Comparison of ENCODE assay signal across 39 cellular contexts in genomic region chr4:129676934-129677333, GRCh38.
"Had no signal": no experiment of that assay in that cellular context is flagged by ENCODE, and none has a peak within 500 bp of the region (broad histone marks: within the 10 kb centered on the region; RNA-seq: fewer than 3 reads in every experiment).

No MANE protein-coding gene starts in this region.

- H3K36me3 Mint-ChIP-seq: activated naive CD4-positive, alpha-beta T cell treated with anti-CD3 and anti-CD28 coated beads, Interleukin-2, amount 10 ng/mL, durations not matched to agents 7 days and 5 days; activated naive CD4-positive, alpha-beta T cell treated with anti-CD3 and anti-CD28 coated beads, Interleukin-2, amount 50 U/mL, for 24 hours; activated naive CD4-positive, alpha-beta T cell treated with anti-CD3 and anti-CD28 coated beads, Interleukin-2, amount 50 U/mL, for 72 hours; activated naive CD8-positive, alpha-beta T cell; activated naive CD8-positive, alpha-beta T cell treated with anti-CD3 and anti-CD28 coated beads for 36 hours; activated naive CD8-positive, alpha-beta T cell treated with anti-CD3 and anti-CD28 coated beads, Interleukin-2, amount 10 ng/mL, durations not matched to agents 7 days and 5 days; brain had no signal

- H3K36me3 ChIP-seq: adrenal gland, ascending aorta, brain microvascular endothelial cell, breast epithelium, cardiac muscle cell had no signal

- H3K4me1 Mint-ChIP-seq: activated naive CD4-positive, alpha-beta T cell treated with anti-CD3 and anti-CD28 coated beads, Interleukin-2, amount 10 ng/mL, durations not matched to agents 7 days and 5 days; activated naive CD4-positive, alpha-beta T cell treated with anti-CD3 and anti-CD28 coated beads, Interleukin-2, amount 50 U/mL, for 24 hours; activated naive CD8-positive, alpha-beta T cell treated with anti-CD3 and anti-CD28 coated beads for 36 hours; activated naive CD8-positive, alpha-beta T cell treated with anti-CD3 and anti-CD28 coated beads, Interleukin-2, amount 10 ng/mL, durations not matched to agents 7 days and 5 days; activated naive CD8-positive, alpha-beta T cell treated with anti-CD3 and anti-CD28 coated beads, Interleukin-2, amount 50 U/mL, for 24 hours; activated T-helper 17 cell treated with anti-CD3 and anti-CD28 coated beads, Interleukin-2, amount 50 U/mL, for 72 hours; brain; central memory CD8-positive, alpha-beta T cell had no signal

- H3K27ac ChIP-seq: adrenal gland, ascending aorta, body of pancreas, brain microvascular endothelial cell, breast epithelium, cardiac muscle cell had no signal

- H3K27ac Mint-ChIP-seq: activated naive CD4-positive, alpha-beta T cell treated with anti-CD3 and anti-CD28 coated beads for 36 hours; activated naive CD4-positive, alpha-beta T cell treated with anti-CD3 and anti-CD28 coated beads, Interleukin-2, amount 10 ng/mL, durations not matched to agents 7 days and 5 days; activated naive CD4-positive, alpha-beta T cell treated with anti-CD3 and anti-CD28 coated beads, Interleukin-2, amount 50 U/mL, for 24 hours; activated naive CD4-positive, alpha-beta T cell treated with anti-CD3 and anti-CD28 coated beads, Interleukin-2, amount 50 U/mL, for 72 hours; activated naive CD8-positive, alpha-beta T cell; activated naive CD8-positive, alpha-beta T cell treated with anti-CD3 and anti-CD28 coated beads for 36 hours; activated naive CD8-positive, alpha-beta T cell treated with anti-CD3 and anti-CD28 coated beads, Interleukin-2, amount 10 ng/mL, durations not matched to agents 7 days and 5 days; activated naive CD8-positive, alpha-beta T cell treated with anti-CD3 and anti-CD28 coated beads, Interleukin-2, amount 50 U/mL, for 24 hours; activated T-cell treated with anti-CD3 and anti-CD28 coated beads, Interleukin-2, amount 50 U/mL, for 24 hours; activated T-cell treated with anti-CD3 and anti-CD28 coated beads, Interleukin-2, amount 50 U/mL, for 72 hours; activated T-helper 1 cell treated with anti-CD3 and anti-CD28 coated beads, Interleukin-12 subunit alpha, Interleukin-12 subunit beta, Interleukin-2, Interleukin-4 antibody, amounts not matched to agents 30 ng/mL and 10 ng/mL and 1 ng/mL, durations not matched to agents 14 hours and 24 hours and 36 hours; activated T-helper 17 cell treated with anti-CD3 and anti-CD28 coated beads, Interleukin-2, amount 50 U/mL, for 72 hours; activated T-helper 2 cell treated with anti-CD3 and anti-CD28 coated beads, Interferon-gamma antibody, Interleukin-2, Interleukin-4, amounts not matched to agents 10 μg/mL and 5 μg/mL and 100 μg/mL, durations not matched to agents 14 hours and 24 hours and 36 hours; brain had no signal

- H3K9me3 ChIP-seq: adrenal gland, ascending aorta had no signal

- H3K4me1 ChIP-seq: adrenal gland, ascending aorta, body of pancreas, breast epithelium had no signal

- FAIRE-seq: astrocyte, bronchial epithelial cell, colon had no signal

- DNase-seq: activated effector memory CD4-positive, alpha-beta T cell treated with anti-CD3 and anti-CD28 coated beads, Interleukin-2, amount 50 U/mL, for 16 hours; activated effector memory CD4-positive, alpha-beta T cell treated with Interleukin-2 at 50 U/mL for 16 hours; activated gamma-delta T cell; activated gamma-delta T cell treated with Interleukin-2 at 50 U/mL for 16 hours; activated naive CD4-positive, alpha-beta T cell; activated naive CD4-positive, alpha-beta T cell treated with anti-CD3 and anti-CD28 coated beads for 36 hours; activated naive CD4-positive, alpha-beta T cell treated with anti-CD3 and anti-CD28 coated beads, Interleukin-2, amount 10 ng/mL, durations not matched to agents 7 days and 5 days; activated naive CD4-positive, alpha-beta T cell treated with anti-CD3 and anti-CD28 coated beads, Interleukin-2, amount 50 U/mL, for 16 hours; activated naive CD4-positive, alpha-beta T cell treated with Interleukin-2 at 50 U/mL for 16 hours; activated naive CD8-positive, alpha-beta T cell treated with anti-CD3 and anti-CD28 coated beads for 36 hours; activated naive CD8-positive, alpha-beta T cell treated with anti-CD3 and anti-CD28 coated beads, Interleukin-2, amount 10 ng/mL, durations not matched to agents 7 days and 5 days; activated naive CD8-positive, alpha-beta T cell treated with anti-CD3 and anti-CD28 coated beads, Interleukin-2, amount 50 U/mL, for 24 hours; activated T-cell treated with anti-CD3 and anti-CD28 coated beads, Interleukin-2, amount 50 U/mL, for 24 hours; activated T-cell treated with anti-CD3 and anti-CD28 coated beads, Interleukin-2, amount 50 U/mL, for 4 hours; activated T-cell treated with anti-CD3 and anti-CD28 coated beads, Interleukin-2, amount 50 U/mL, for 48 hours; activated T-cell treated with anti-CD3 and anti-CD28 coated beads, Interleukin-2, amount 50 U/mL, for 72 hours; adrenal gland; amniotic stem cell; amygdala; anterior cingulate cortex; body of pancreas; brain microvascular endothelial cell; caudate nucleus; central memory CD4-positive, alpha-beta T cell; cerebellar nuclear complex had no signal

- H3K27me3 Mint-ChIP-seq: activated naive CD4-positive, alpha-beta T cell treated with anti-CD3 and anti-CD28 coated beads, Interleukin-2, amount 10 ng/mL, durations not matched to agents 7 days and 5 days; activated naive CD4-positive, alpha-beta T cell treated with anti-CD3 and anti-CD28 coated beads, Interleukin-2, amount 50 U/mL, for 24 hours; activated naive CD8-positive, alpha-beta T cell treated with anti-CD3 and anti-CD28 coated beads, Interleukin-2, amount 10 ng/mL, durations not matched to agents 7 days and 5 days; activated naive CD8-positive, alpha-beta T cell treated with anti-CD3 and anti-CD28 coated beads, Interleukin-2, amount 50 U/mL, for 24 hours; activated T-cell treated with anti-CD3 and anti-CD28 coated beads, Interleukin-2, amount 50 U/mL, for 24 hours; activated T-helper 17 cell treated with anti-CD3 and anti-CD28 coated beads, Interleukin-2, amount 50 U/mL, for 72 hours; central memory CD8-positive, alpha-beta T cell had no signal

- H3K4me3 ChIP-seq: adrenal gland, ascending aorta, body of pancreas, breast epithelium, cardiac muscle cell had no signal

- H3K9me3 Mint-ChIP-seq: activated naive CD4-positive, alpha-beta T cell treated with anti-CD3 and anti-CD28 coated beads, Interleukin-2, amount 50 U/mL, for 24 hours; activated naive CD8-positive, alpha-beta T cell treated with anti-CD3 and anti-CD28 coated beads for 36 hours; activated naive CD8-positive, alpha-beta T cell treated with anti-CD3 and anti-CD28 coated beads, Interleukin-2, amount 50 U/mL, for 24 hours; activated T-cell treated with anti-CD3 and anti-CD28 coated beads, Interleukin-2, amount 50 U/mL, for 4 hours; activated T-helper 1 cell treated with anti-CD3 and anti-CD28 coated beads, Interleukin-12 subunit alpha, Interleukin-12 subunit beta, Interleukin-2, Interleukin-4 antibody, amounts not matched to agents 30 ng/mL and 10 ng/mL and 1 ng/mL, durations not matched to agents 14 hours and 24 hours and 36 hours had no signal

- H3K4me3 Mint-ChIP-seq: activated naive CD4-positive, alpha-beta T cell treated with anti-CD3 and anti-CD28 coated beads for 36 hours; activated naive CD4-positive, alpha-beta T cell treated with anti-CD3 and anti-CD28 coated beads, Interleukin-2, amount 10 ng/mL, durations not matched to agents 7 days and 5 days; activated naive CD4-positive, alpha-beta T cell treated with anti-CD3 and anti-CD28 coated beads, Interleukin-2, amount 50 U/mL, for 24 hours; activated naive CD8-positive, alpha-beta T cell; activated naive CD8-positive, alpha-beta T cell treated with anti-CD3 and anti-CD28 coated beads for 36 hours; activated naive CD8-positive, alpha-beta T cell treated with anti-CD3 and anti-CD28 coated beads, Interleukin-2, amount 10 ng/mL, durations not matched to agents 7 days and 5 days; activated naive CD8-positive, alpha-beta T cell treated with anti-CD3 and anti-CD28 coated beads, Interleukin-2, amount 50 U/mL, for 24 hours; activated T-cell treated with anti-CD3 and anti-CD28 coated beads, Interleukin-2, amount 50 U/mL, for 24 hours; activated T-cell treated with anti-CD3 and anti-CD28 coated beads, Interleukin-2, amount 50 U/mL, for 4 hours; activated T-cell treated with anti-CD3 and anti-CD28 coated beads, Interleukin-2, amount 50 U/mL, for 72 hours; activated T-helper 1 cell treated with anti-CD3 and anti-CD28 coated beads, Interleukin-12 subunit alpha, Interleukin-12 subunit beta, Interleukin-2, Interleukin-4 antibody, amounts not matched to agents 30 ng/mL and 10 ng/mL and 1 ng/mL, durations not matched to agents 14 hours and 24 hours and 36 hours; activated T-helper 17 cell treated with anti-CD3 and anti-CD28 coated beads, Interleukin-2, amount 50 U/mL, for 72 hours; brain; central memory CD8-positive, alpha-beta T cell had no signal

- ATAC-seq: activated naive CD4-positive, alpha-beta T cell treated with anti-CD3 and anti-CD28 coated beads, Interleukin-2, amount 50 U/mL, for 72 hours; activated naive CD8-positive, alpha-beta T cell treated with anti-CD3 and anti-CD28 coated beads, Interleukin-2, amount 50 U/mL, for 24 hours; activated T-cell treated with anti-CD3 and anti-CD28 coated beads, Interleukin-2, amount 50 U/mL, for 4 hours; activated T-cell treated with anti-CD3 and anti-CD28 coated beads, Interleukin-2, amount 50 U/mL, for 72 hours; activated T-helper 17 cell treated with anti-CD3 and anti-CD28 coated beads, Interleukin-2, amount 50 U/mL, for 72 hours; body of pancreas had no signal
